1 cellular context compared by ENCODE assay signal in the genomic region with DNA sequence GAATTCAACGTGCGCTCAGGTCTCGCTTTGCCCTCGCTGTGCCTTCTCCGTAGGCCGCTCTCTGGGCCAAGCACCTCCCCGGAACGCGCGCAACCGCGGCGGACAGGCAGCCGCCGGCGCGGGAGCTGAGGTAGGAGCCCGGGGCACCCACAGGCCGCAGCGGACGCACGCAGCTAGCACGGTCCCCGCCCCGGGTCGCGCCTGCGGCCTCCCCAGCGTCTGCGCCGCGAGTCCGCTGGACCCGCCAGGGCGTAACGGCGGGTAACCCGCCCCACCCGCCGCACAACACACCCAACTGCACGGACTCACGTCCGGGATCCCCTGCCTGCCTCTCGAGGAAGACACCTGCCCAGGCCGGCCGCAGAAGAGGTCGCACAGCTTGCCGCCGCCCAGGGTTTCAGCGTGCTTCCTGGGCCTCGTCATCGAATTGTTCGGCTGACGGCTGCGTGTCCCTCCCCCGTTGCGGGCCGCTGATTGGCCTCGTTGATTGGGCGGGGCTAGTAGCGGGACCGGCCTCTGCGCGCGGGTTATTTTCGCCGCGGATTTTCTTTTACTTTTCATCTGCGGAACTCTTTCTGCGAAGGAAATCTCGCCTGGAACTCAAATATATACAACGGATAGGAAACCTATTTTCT.
TF ChIP-seq lines count a peak whose summit lies in the region.

A gene with protein sequence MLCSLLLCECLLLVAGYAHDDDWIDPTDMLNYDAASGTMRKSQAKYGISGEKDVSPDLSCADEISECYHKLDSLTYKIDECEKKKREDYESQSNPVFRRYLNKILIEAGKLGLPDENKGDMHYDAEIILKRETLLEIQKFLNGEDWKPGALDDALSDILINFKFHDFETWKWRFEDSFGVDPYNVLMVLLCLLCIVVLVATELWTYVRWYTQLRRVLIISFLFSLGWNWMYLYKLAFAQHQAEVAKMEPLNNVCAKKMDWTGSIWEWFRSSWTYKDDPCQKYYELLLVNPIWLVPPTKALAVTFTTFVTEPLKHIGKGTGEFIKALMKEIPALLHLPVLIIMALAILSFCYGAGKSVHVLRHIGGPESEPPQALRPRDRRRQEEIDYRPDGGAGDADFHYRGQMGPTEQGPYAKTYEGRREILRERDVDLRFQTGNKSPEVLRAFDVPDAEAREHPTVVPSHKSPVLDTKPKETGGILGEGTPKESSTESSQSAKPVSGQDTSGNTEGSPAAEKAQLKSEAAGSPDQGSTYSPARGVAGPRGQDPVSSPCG (minus strand): TSS at position 433 of the 635 bp plus-strand sequence. CDS start 13,047 bp downstream, outside the sequence.

TF ChIP-seq in K562, 482 proteins besides CTCF, POLR2A, EP300 and RAD21 (continued from another document and continues in another):
- TF ChIP-seq SRSF1 (IDR thresholded peaks at IDR 0.05; ENCODE audit: low read depth, low read length) (no peak), PCBP2 (IDR thresholded peaks at IDR 0.05; ENCODE audit: low read depth, low read length, poor library complexity, severe bottlenecking) (no peak), ZNF57 (CRISPR knock-in tag; IDR thresholded peaks at IDR 0.05) (no peak), CCAR2 (IDR thresholded peaks at IDR 0.05; ENCODE audit: low read depth, low read length) (no peak), ZNF274 (IDR thresholded peaks at IDR 0.05; ENCODE audit: borderline replicate concordance, low read depth, low read length) (peak; percentile 60; the same call in 1 of the 2 replicates), CREM (IDR thresholded peaks at IDR 0.05; ENCODE audit: low read depth) (peak; percentile 95), RAD51 (IDR thresholded peaks at IDR 0.05; ENCODE audit: borderline replicate concordance, low read depth) (no peak), FOXA3 (CRISPR knock-in tag; conservative IDR thresholded peaks at IDR 0.05 in 1 of 2, IDR thresholded peaks at IDR 0.05 in 1 of 2) (peak in 1 of 2 experiments; percentile 27; a peak in 2 of 4 replicates), CEBPB (tag; IDR thresholded peaks at IDR 0.05) (no peak), NRF1 (conservative IDR thresholded peaks at IDR 0.05 in 1 of 2, IDR thresholded peaks at IDR 0.05 in 1 of 2) (peak; percentile 88 to 89), ZNF766 (CRISPR knock-in tag; conservative IDR thresholded peaks at IDR 0.05) (peak; percentile 40; the same call in 1 of the 2 replicates), ZKSCAN8 (CRISPR knock-in tag; IDR thresholded peaks at IDR 0.05) (no peak), CHCHD3 (CRISPR knock-in tag; IDR thresholded peaks at IDR 0.05) (no peak), ZNF197 (CRISPR knock-in tag; IDR thresholded peaks at IDR 0.05; ENCODE audit: low read depth) (0 out of 2 replicates have a peak, but pooled peaks have one; percentile 15), CTBP1 (IDR thresholded peaks at IDR 0.05; ENCODE audit: borderline replicate concordance) (peak; percentile 95), ZNF561 (CRISPR knock-in tag; conservative IDR thresholded peaks at IDR 0.05) (no peak), SIX5 (IDR thresholded peaks at IDR 0.05; ENCODE audit: borderline replicate concordance in 1 of 2, insufficient read depth in 1 of 2, low read depth in 1 of 2, low read length in 2 of 2) (no peak), POLR2B (IDR thresholded peaks at IDR 0.05; ENCODE audit: low read depth, partially characterized antibody) (peak; percentile 89)
- TF ChIP-seq, protein P1, sequence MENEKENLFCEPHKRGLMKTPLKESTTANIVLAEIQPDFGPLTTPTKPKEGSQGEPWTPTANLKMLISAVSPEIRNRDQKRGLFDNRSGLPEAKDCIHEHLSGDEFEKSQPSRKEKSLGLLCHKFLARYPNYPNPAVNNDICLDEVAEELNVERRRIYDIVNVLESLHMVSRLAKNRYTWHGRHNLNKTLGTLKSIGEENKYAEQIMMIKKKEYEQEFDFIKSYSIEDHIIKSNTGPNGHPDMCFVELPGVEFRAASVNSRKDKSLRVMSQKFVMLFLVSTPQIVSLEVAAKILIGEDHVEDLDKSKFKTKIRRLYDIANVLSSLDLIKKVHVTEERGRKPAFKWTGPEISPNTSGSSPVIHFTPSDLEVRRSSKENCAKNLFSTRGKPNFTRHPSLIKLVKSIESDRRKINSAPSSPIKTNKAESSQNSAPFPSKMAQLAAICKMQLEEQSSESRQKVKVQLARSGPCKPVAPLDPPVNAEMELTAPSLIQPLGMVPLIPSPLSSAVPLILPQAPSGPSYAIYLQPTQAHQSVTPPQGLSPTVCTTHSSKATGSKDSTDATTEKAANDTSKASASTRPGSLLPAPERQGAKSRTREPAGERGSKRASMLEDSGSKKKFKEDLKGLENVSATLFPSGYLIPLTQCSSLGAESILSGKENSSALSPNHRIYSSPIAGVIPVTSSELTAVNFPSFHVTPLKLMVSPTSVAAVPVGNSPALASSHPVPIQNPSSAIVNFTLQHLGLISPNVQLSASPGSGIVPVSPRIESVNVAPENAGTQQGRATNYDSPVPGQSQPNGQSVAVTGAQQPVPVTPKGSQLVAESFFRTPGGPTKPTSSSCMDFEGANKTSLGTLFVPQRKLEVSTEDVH (IDR thresholded peaks at IDR 0.05; ENCODE audit: low read depth, partially characterized antibody) = peak; percentile 83
- TF ChIP-seq, protein P2, sequence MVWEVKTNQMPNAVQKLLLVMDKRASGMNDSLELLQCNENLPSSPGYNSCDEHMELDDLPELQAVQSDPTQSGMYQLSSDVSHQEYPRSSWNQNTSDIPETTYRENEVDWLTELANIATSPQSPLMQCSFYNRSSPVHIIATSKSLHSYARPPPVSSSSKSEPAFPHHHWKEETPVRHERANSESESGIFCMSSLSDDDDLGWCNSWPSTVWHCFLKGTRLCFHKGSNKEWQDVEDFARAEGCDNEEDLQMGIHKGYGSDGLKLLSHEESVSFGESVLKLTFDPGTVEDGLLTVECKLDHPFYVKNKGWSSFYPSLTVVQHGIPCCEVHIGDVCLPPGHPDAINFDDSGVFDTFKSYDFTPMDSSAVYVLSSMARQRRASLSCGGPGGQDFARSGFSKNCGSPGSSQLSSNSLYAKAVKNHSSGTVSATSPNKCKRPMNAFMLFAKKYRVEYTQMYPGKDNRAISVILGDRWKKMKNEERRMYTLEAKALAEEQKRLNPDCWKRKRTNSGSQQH (CRISPR knock-in tag; IDR thresholded peaks at IDR 0.05) = peak; percentile 25; the same call in 1 of the 2 replicates
- TF ChIP-seq, protein P3, sequence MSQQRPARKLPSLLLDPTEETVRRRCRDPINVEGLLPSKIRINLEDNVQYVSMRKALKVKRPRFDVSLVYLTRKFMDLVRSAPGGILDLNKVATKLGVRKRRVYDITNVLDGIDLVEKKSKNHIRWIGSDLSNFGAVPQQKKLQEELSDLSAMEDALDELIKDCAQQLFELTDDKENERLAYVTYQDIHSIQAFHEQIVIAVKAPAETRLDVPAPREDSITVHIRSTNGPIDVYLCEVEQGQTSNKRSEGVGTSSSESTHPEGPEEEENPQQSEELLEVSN (IDR thresholded peaks at IDR 0.05; ENCODE audit: borderline replicate concordance in 1 of 2, extremely low read depth in 1 of 2, insufficient read depth in 1 of 2, insufficient read length in 1 of 2, low read depth in 1 of 2, low read length in 1 of 2, poor library complexity in 1 of 2, severe bottlenecking in 1 of 2) = peak; percentile 96
- TF ChIP-seq, protein P4, sequence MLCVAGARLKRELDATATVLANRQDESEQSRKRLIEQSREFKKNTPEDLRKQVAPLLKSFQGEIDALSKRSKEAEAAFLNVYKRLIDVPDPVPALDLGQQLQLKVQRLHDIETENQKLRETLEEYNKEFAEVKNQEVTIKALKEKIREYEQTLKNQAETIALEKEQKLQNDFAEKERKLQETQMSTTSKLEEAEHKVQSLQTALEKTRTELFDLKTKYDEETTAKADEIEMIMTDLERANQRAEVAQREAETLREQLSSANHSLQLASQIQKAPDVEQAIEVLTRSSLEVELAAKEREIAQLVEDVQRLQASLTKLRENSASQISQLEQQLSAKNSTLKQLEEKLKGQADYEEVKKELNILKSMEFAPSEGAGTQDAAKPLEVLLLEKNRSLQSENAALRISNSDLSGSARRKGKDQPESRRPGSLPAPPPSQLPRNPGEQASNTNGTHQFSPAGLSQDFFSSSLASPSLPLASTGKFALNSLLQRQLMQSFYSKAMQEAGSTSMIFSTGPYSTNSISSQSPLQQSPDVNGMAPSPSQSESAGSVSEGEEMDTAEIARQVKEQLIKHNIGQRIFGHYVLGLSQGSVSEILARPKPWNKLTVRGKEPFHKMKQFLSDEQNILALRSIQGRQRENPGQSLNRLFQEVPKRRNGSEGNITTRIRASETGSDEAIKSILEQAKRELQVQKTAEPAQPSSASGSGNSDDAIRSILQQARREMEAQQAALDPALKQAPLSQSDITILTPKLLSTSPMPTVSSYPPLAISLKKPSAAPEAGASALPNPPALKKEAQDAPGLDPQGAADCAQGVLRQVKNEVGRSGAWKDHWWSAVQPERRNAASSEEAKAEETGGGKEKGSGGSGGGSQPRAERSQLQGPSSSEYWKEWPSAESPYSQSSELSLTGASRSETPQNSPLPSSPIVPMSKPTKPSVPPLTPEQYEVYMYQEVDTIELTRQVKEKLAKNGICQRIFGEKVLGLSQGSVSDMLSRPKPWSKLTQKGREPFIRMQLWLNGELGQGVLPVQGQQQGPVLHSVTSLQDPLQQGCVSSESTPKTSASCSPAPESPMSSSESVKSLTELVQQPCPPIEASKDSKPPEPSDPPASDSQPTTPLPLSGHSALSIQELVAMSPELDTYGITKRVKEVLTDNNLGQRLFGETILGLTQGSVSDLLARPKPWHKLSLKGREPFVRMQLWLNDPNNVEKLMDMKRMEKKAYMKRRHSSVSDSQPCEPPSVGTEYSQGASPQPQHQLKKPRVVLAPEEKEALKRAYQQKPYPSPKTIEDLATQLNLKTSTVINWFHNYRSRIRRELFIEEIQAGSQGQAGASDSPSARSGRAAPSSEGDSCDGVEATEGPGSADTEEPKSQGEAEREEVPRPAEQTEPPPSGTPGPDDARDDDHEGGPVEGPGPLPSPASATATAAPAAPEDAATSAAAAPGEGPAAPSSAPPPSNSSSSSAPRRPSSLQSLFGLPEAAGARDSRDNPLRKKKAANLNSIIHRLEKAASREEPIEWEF (CRISPR knock-in tag; IDR thresholded peaks at IDR 0.05) = no peak
- TF ChIP-seq, protein P5, sequence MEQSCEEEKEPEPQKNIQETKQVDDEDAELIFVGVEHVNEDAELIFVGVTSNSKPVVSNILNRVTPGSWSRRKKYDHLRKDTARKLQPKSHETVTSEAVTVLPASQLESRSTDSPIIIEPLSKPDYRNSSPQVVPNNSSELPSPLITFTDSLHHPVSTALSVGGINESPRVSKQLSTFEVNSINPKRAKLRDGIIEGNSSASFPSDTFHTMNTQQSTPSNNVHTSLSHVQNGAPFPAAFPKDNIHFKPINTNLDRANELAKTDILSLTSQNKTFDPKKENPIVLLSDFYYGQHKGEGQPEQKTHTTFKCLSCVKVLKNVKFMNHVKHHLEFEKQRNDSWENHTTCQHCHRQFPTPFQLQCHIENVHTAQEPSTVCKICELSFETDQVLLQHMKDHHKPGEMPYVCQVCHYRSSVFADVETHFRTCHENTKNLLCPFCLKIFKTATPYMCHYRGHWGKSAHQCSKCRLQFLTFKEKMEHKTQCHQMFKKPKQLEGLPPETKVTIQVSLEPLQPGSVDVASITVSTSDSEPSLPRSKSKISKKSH (CRISPR knock-in tag; IDR thresholded peaks at IDR 0.05) = no peak
- TF ChIP-seq, protein P6, sequence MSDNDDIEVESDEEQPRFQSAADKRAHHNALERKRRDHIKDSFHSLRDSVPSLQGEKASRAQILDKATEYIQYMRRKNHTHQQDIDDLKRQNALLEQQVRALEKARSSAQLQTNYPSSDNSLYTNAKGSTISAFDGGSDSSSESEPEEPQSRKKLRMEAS (CRISPR knock-in tag; IDR thresholded peaks at IDR 0.05) = peak; percentile 91
- TF ChIP-seq, protein P7, sequence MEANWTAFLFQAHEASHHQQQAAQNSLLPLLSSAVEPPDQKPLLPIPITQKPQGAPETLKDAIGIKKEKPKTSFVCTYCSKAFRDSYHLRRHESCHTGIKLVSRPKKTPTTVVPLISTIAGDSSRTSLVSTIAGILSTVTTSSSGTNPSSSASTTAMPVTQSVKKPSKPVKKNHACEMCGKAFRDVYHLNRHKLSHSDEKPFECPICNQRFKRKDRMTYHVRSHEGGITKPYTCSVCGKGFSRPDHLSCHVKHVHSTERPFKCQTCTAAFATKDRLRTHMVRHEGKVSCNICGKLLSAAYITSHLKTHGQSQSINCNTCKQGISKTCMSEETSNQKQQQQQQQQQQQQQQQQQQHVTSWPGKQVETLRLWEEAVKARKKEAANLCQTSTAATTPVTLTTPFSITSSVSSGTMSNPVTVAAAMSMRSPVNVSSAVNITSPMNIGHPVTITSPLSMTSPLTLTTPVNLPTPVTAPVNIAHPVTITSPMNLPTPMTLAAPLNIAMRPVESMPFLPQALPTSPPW (CRISPR knock-in tag; IDR thresholded peaks at IDR 0.05) = peak; percentile 51; the same call in 1 of the 2 replicates
- TF ChIP-seq, protein P8, sequence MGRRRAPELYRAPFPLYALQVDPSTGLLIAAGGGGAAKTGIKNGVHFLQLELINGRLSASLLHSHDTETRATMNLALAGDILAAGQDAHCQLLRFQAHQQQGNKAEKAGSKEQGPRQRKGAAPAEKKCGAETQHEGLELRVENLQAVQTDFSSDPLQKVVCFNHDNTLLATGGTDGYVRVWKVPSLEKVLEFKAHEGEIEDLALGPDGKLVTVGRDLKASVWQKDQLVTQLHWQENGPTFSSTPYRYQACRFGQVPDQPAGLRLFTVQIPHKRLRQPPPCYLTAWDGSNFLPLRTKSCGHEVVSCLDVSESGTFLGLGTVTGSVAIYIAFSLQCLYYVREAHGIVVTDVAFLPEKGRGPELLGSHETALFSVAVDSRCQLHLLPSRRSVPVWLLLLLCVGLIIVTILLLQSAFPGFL (CRISPR knock-in tag; IDR thresholded peaks at IDR 0.05) = peak; percentile 75; the same call in 1 of the 2 replicates
- TF ChIP-seq, protein P9, sequence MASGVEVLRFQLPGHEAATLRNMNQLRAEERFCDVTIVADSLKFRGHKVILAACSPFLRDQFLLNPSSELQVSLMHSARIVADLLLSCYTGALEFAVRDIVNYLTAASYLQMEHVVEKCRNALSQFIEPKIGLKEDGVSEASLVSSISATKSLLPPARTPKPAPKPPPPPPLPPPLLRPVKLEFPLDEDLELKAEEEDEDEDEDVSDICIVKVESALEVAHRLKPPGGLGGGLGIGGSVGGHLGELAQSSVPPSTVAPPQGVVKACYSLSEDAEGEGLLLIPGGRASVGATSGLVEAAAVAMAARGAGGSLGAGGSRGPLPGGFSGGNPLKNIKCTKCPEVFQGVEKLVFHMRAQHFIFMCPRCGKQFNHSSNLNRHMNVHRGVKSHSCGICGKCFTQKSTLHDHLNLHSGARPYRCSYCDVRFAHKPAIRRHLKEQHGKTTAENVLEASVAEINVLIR (CRISPR knock-in tag; IDR thresholded peaks at IDR 0.05) = peak; percentile 63; the same call in 1 of the 2 replicates
